17 cellular contexts compared by ENCODE assay signal in the genomic region with DNA sequence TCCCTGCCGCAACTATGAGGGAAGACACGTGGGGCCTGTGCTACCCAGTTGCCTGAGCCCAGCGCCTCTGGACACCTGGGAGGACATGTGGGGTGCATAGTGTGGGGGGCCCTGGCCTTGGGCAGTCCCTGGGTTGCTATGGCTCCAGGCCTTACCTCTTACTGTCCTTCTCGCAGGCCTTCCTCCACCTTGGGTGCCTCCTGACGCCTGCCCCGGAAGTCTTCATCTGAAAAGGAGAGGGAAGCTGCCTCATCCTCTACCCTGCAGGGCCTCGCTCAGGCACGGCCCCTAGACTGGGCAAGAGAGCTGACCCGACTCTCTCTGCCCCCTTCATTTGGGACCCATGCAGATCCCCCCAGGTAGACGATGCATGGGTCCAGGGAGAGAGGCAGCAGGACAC.
"Had no signal": no experiment of that assay in that cellular context is flagged by ENCODE, and none has a peak within 500 bp of the region (broad histone marks: within the 10 kb centered on the region; RNA-seq: fewer than 3 reads in every experiment).

No MANE protein-coding gene starts in this region.

- ATAC-seq: stimulated activated memory B cell treated with anti-CD40 and anti-IgM and Interleukin-4, amounts not matched to agents 10 μg/mL and 1 μg/mL and 100 μg/mL, for 72 hours had no signal

- H3K36me3 Mint-ChIP-seq: activated naive CD4-positive, alpha-beta T cell treated with anti-CD3 and anti-CD28 coated beads, Interleukin-2, amount 10 ng/mL, durations not matched to agents 7 days and 5 days; memory B cell; stimulated activated memory B cell treated with anti-CD40 and anti-IgM and Interleukin-4, amounts not matched to agents 10 μg/mL and 1 μg/mL and 100 μg/mL, for 72 hours had no signal

- DNase-seq: activated CD4-positive, CD25-positive, alpha-beta regulatory T cell; activated naive CD4-positive, alpha-beta T cell treated with anti-CD3 and anti-CD28 coated beads, Interleukin-2, amount 10 ng/mL, durations not matched to agents 7 days and 5 days; hippocampal formation; left ventricle myocardium inferior; stimulated activated CD4-positive, alpha-beta T cell treated with anti-CD3 and anti-CD28 coated beads, Interleukin-12 subunit alpha, Interleukin-12 subunit beta, amount 100 ng/mL, for 4 hours; substantia nigra; T-helper 2 cell; transverse colon had no signal

- H3K9me3 Mint-ChIP-seq: activated naive CD4-positive, alpha-beta T cell treated with anti-CD3 and anti-CD28 coated beads, Interleukin-2, amount 10 ng/mL, durations not matched to agents 7 days and 5 days; activated T-helper 2 cell treated with anti-CD3 and anti-CD28 coated beads, Interferon-gamma antibody, Interleukin-2, Interleukin-4, amounts not matched to agents 10 μg/mL and 5 μg/mL and 100 μg/mL, durations not matched to agents 14 hours and 24 hours and 36 hours; memory B cell; nephron; stimulated activated memory B cell treated with anti-CD40 and anti-IgM and Interleukin-4, amounts not matched to agents 10 μg/mL and 1 μg/mL and 100 μg/mL, for 72 hours had no signal

- H3K27ac Mint-ChIP-seq: activated naive CD4-positive, alpha-beta T cell treated with anti-CD3 and anti-CD28 coated beads, Interleukin-2, amount 10 ng/mL, durations not matched to agents 7 days and 5 days; activated T-helper 2 cell treated with anti-CD3 and anti-CD28 coated beads, Interferon-gamma antibody, Interleukin-2, Interleukin-4, amounts not matched to agents 10 μg/mL and 5 μg/mL and 100 μg/mL, durations not matched to agents 14 hours and 24 hours and 36 hours; memory B cell; nephron had no signal

- H3K4me3 ChIP-seq: adrenal gland, cardiac muscle cell, dorsolateral prefrontal cortex, left ventricle myocardium inferior, ovary, transverse colon, vagina had no signal

- H3K27me3 ChIP-seq: adrenal gland, dorsolateral prefrontal cortex, ovary, transverse colon, vagina had no signal

- H3K9me3 ChIP-seq: adrenal gland, left ventricle myocardium inferior, ovary, transverse colon, vagina had no signal

- H3K27ac ChIP-seq: cardiac muscle cell, left ventricle myocardium inferior, ovary had no signal

- H3K36me3 ChIP-seq: cardiac muscle cell, ovary, transverse colon had no signal

- H3K4me3 Mint-ChIP-seq: activated naive CD4-positive, alpha-beta T cell treated with anti-CD3 and anti-CD28 coated beads, Interleukin-2, amount 10 ng/mL, durations not matched to agents 7 days and 5 days; memory B cell; nephron; stimulated activated memory B cell treated with anti-CD40 and anti-IgM and Interleukin-4, amounts not matched to agents 10 μg/mL and 1 μg/mL and 100 μg/mL, for 72 hours had no signal
